In the genomic region with DNA sequence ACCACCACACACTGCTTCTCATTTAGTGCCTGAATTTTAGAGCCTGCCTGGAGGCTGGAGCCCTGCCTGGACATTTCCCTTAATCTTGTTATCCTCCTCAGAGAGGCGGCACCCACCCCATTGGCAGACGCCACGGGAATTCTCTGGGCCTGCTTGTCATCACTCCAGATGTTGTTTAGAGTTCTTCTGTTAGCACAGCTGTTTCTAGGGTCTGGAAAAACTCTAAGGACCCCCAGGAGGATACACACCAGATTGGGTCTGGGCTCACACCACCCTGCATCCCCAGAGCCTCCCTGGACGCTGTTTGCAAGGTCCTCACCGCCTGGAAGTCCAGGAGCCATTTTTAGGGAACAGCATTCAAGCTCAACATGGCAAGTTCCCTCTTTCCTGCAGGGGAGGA, we compare ENCODE assay signal across 10 cellular contexts. TPM values are rescaled to one million over a fixed set of nuclear protein-coding genes. Genes with fewer than 3 reads are reported as not detected.
A peak's percentile ranks its signal among the peaks of the same experiment; 100 is the strongest.
DNase-seq lines count a peak whose midpoint lies in the region; ATAC-seq, FAIRE-seq and TF ChIP-seq lines count a peak whose summit lies in the region.
"Had no signal": no experiment of that assay in that cellular context is flagged by ENCODE, and none has a peak within 500 bp of the region (broad histone marks: within the 10 kb centered on the region; RNA-seq: fewer than 3 reads in every experiment).

No MANE protein-coding gene starts in this region.

- SMC1A ChIA-PET in GM12878 (lab: Charles Lee; ENCODE audit: uncharacterized antibody, unreplicated experiment), result no interaction called here

- no peak for FAIRE-seq in GM12878 (lab: Jason Lieb, UNC)

- TSS peak; percentile 75 for BruUV-seq in GM12878 (replicated peaks; lab: Mats Ljungman, UMichigan)

- CTCF ChIA-PET in activated CD4-positive, alpha-beta T cell treated with anti-CD3 and anti-CD28 coated beads, Interleukin-2, amount 10 ng/mL, durations not matched to agents 7 days and 5 days (lab: Charles Lee), result interaction anchor here (0.7 to 1.0 kb wide), 4 partner anchors 9 to 88 kb away, joined by 3 read pairs; no protein-coding TSS in a partner anchor
- CTCF ChIA-PET in GM12878 (lab: Yijun Ruan, JAX), result interaction anchor here (0.6 to 1.1 kb wide), 4 partner anchors 91 to 260 kb away, joined by 3 to 4 read pairs (median 3); no protein-coding TSS in a partner anchor

- peaks cover 44% of the 10 kb centered on the region for H3K36me3 Mint-ChIP-seq in activated CD4-positive, alpha-beta T cell treated with anti-CD3 and anti-CD28 coated beads, Interleukin-2, amount 10 ng/mL, durations not matched to agents 7 days and 5 days (ENCODE audit: low read depth)
- peaks cover 18% of the 10 kb centered on the region for H3K36me3 Mint-ChIP-seq in memory B cell

- 89% methylated on average over 5 of the region's 5 CpGs for WGBS in GM12878 (ENCODE audit: insufficient coverage, insufficient replicate concordance, low lambda C conversion rate, missing lambda C conversion rate)
- WGBS in tibial nerve, 2 donors, result 44 to 58% methylated on average over 5 of the region's 5 CpGs

- H3K9me3 ChIP-seq in GM12878 (replicated peaks; ENCODE audit: control insufficient read depth, insufficient read depth, low read length) (no peaks in the 10 kb centered on the region; the same call in 2 of the 3 replicates), tibial nerve (no peaks in the 10 kb centered on the region)

- H3K9me3 Mint-ChIP-seq in activated CD4-positive, alpha-beta T cell treated with anti-CD3 and anti-CD28 coated beads, Interleukin-2, amount 10 ng/mL, durations not matched to agents 7 days and 5 days, result no peaks in the 10 kb centered on the region
- H3K9me3 Mint-ChIP-seq in memory B cell, result no peaks in the 10 kb centered on the region

- peaks cover 15% of the 10 kb centered on the region for H3K4me1 ChIP-seq in GM12878 (ENCODE audit: control insufficient read depth, insufficient read depth, low read length)
- H3K4me1 ChIP-seq in tibial nerve, result peaks cover 0 to 61% (median 30%) of the 10 kb centered on the region in 4 donors

- H3K27me3 ChIP-seq in GM12878 (replicated peaks in 1 of 2; ENCODE audit: control insufficient read depth in 2 of 2, insufficient read depth in 2 of 2, low read length in 1 of 2) (no peaks in the 10 kb centered on the region), tibial nerve (no peaks in the 10 kb centered on the region)

- no peak for TF ChIP-seq EP300 in GM12878 (IDR thresholded peaks at IDR 0.05; ENCODE audit: borderline replicate concordance in 1 of 2, control insufficient read depth in 1 of 2, low read depth in 2 of 2, low read length in 2 of 2)
- no peak for TF ChIP-seq EP300 in tibial nerve (IDR thresholded peaks at IDR 0.05)

- peak overlapping the region; percentile 84 for H2AFZ ChIP-seq in GM12878 (ENCODE audit: control insufficient read depth, low read depth, low read length)

- intact Hi-C loops in GM12878 (cut with micrococcal nuclease; ENCODE audit: unreplicated experiment), result loop anchor here (10.0 kb wide), 2 partner anchors 90 to 260 kb away; a partner anchor contains a TSS

- no peak for DNase-seq in activated CD4-positive, alpha-beta T cell treated with anti-CD3 and anti-CD28 coated beads, Interleukin-2, amount 10 ng/mL, durations not matched to agents 7 days and 5 days
- DNase-seq in activated CD4-positive, alpha-beta T cell treated with anti-CD3 and anti-CD28 coated beads for 4 hours, result no peak
- no peak for DNase-seq in GM12878 (ENCODE audit: low read depth, low spot score)
- no peak for DNase-seq in memory B cell (ENCODE audit: low spot score in 2 of 2)
- DNase-seq in tibial nerve (ENCODE audit: low spot score in 2 of 2), result peak in 1 of 2 donors; percentile 25
- no peak for DNase-seq in anterior cingulate cortex (lab: John Stamatoyannopoulos, UW)
- DNase-seq in HuH-7.5 (ENCODE audit: low spot score), result no peak

- H3K27ac ChIP-seq in GM12878 (ENCODE audit: control insufficient read depth, insufficient read depth) (peak overlapping the region; percentile 97), tibial nerve (peak overlapping the region; percentile 69 to 92 (median 83))
- H3K27ac ChIP-seq: epithelial cell of prostate, SK-N-MC had no signal

- TF ChIP-seq POLR2A in GM12878 (IDR thresholded peaks at IDR 0.05; ENCODE audit: low read depth, low read length) (no peak), tibial nerve (IDR thresholded peaks at IDR 0.05) (no peak)

- peaks cover 63% of the 10 kb centered on the region for H3K4me1 Mint-ChIP-seq in activated CD4-positive, alpha-beta T cell treated with anti-CD3 and anti-CD28 coated beads, Interleukin-2, amount 10 ng/mL, durations not matched to agents 7 days and 5 days
- peaks cover 32% of the 10 kb centered on the region for H3K4me1 Mint-ChIP-seq in memory B cell

- TF ChIP-seq CTCF in GM12878 (IDR thresholded peaks at IDR 0.05 in 2 of 3, conservative IDR thresholded peaks at IDR 0.05 in 1 of 3; ENCODE audit: control insufficient read depth in 2 of 3, extremely low read depth in 1 of 3, insufficient read depth in 1 of 3, low read depth in 3 of 3, low read length in 3 of 3) (no peak), tibial nerve (IDR thresholded peaks at IDR 0.05) (no peak)

- H3K27me3 Mint-ChIP-seq in activated CD4-positive, alpha-beta T cell treated with anti-CD3 and anti-CD28 coated beads, Interleukin-2, amount 10 ng/mL, durations not matched to agents 7 days and 5 days, result peaks cover 2% of the 10 kb centered on the region
- peaks cover under 1% of the 10 kb centered on the region for H3K27me3 Mint-ChIP-seq in memory B cell

- no peaks in the 10 kb centered on the region for H4K20me1 ChIP-seq in GM12878 (ENCODE audit: control insufficient read depth, insufficient read depth)

- peak overlapping the region; percentile 69 for H3K4me2 ChIP-seq in GM12878 (ENCODE audit: control insufficient read depth, insufficient read depth)

- TF ChIP-seq RAD21 in GM12878 (IDR thresholded peaks at IDR 0.05; ENCODE audit: insufficient read depth, low read depth, low read length), result no peak

- H3K4me3 ChIP-seq in GM12878, result peak overlapping the region; percentile 95
- peak overlapping the region; percentile 31 to 72 (median 50) for H3K4me3 ChIP-seq in tibial nerve
- H3K4me3 ChIP-seq: SK-N-MC had no signal

- in situ Hi-C loops in GM12878 (cut with MboI), result no loop called here

- H3K9ac ChIP-seq in GM12878 (ENCODE audit: control insufficient read depth, insufficient read depth, low read length), result peak overlapping the region; percentile 95

- ATAC-seq in GM12878 (no peak), memory B cell (ENCODE audit: low read depth) (no peak), GM18868 (IDR thresholded peaks at IDR 0.05; ENCODE audit: unreplicated experiment) (no peak)

- H3K4me3 Mint-ChIP-seq in activated CD4-positive, alpha-beta T cell treated with anti-CD3 and anti-CD28 coated beads, Interleukin-2, amount 10 ng/mL, durations not matched to agents 7 days and 5 days, result peak overlapping the region; percentile 99
- H3K4me3 Mint-ChIP-seq in memory B cell, result peak overlapping the region; percentile 95

- POLR2A ChIA-PET in activated CD4-positive, alpha-beta T cell treated with anti-CD3 and anti-CD28 coated beads, Interleukin-2, amount 10 ng/mL, durations not matched to agents 7 days and 5 days (lab: Charles Lee), result no interaction called here
- POLR2A ChIA-PET in GM12878 (lab: Charles Lee), result interaction anchor here (1.3 to 1.4 kb wide), 2 partner anchors 16 to 280 kb away, joined by 3 read pairs; a partner anchor contains a TSS

- RAD21 ChIA-PET in GM12878 (lab: Charles Lee; ENCODE audit: unreplicated experiment), result interaction anchor here (0.9 kb wide), 1 partner anchor 86 kb away, joined by 3 read pairs; no protein-coding TSS in a partner anchor

- H3K27ac Mint-ChIP-seq in activated CD4-positive, alpha-beta T cell treated with anti-CD3 and anti-CD28 coated beads, Interleukin-2, amount 10 ng/mL, durations not matched to agents 7 days and 5 days, result peak overlapping the region; percentile 100
- peak overlapping the region; percentile 87 for H3K27ac Mint-ChIP-seq in memory B cell

- peaks cover 29% of the 10 kb centered on the region for H3K79me2 ChIP-seq in GM12878 (ENCODE audit: control insufficient read depth, insufficient read depth, low read length)

- H3K36me3 ChIP-seq in GM12878 (ENCODE audit: control insufficient read depth in 2 of 2, insufficient read depth in 2 of 2, low read length in 1 of 2) (peaks cover 4 to 17% of the 10 kb centered on the region in 2 experiments; a peak in 3 of 4 replicates), tibial nerve (peaks cover 0 to 23% (median 0%) of the 10 kb centered on the region in 3 donors)

RNA-seq across cellular contexts. Expression of a gene that starts 0.6 kb away (rescaled TPM):
- 100 to 1,000 TPM; 446 to 497 TPM for total RNA-seq in activated CD4-positive, alpha-beta T cell treated with anti-CD3 and anti-CD28 coated beads, Interleukin-2, amount 10 ng/mL, durations not matched to agents 7 days and 5 days
- total RNA-seq in GM12878 (2013; cell fraction: nucleolus; rRNA removed), result 339 and 350 TPM in 2 replicates
- total RNA-seq in GM12878 (2014; rRNA removed) (48.9 and 58.3 TPM in 2 replicates), GM12878 (2014; rRNA removed; fragmentation: Illumina TruSeq; extraction: Trizol) (58.1 and 71.7 TPM in 2 replicates), GM12878 (2021) (43.7 and 49.0 TPM in 2 replicates), tibial nerve (10 to 100 TPM; 25.2 to 50.3 (median 45.6) TPM)
- 22.4 TPM for polyA plus RNA-seq in GM12878 (2011; ENCODE audit: low read depth)
- polyA plus RNA-seq in GM12878 (2011; rRNA removed) (50.0 and 56.3 TPM in 2 replicates), GM12878 (2014; fragmentation: Illumina TruSeq; extraction: Trizol) (59.1 and 73.2 TPM in 2 replicates), GM12878 (2014; fragmentation: Nextera tagmentation; extraction: Ambion mirVana) (10 to 100 TPM; 16.3 to 25.0 TPM), GM12878 (2014; rRNA removed) (39.2 and 40.3 TPM in 2 replicates), GM12878 (2016; fragmentation: Nextera tagmentation; extraction: Ambion mirVana) (10 to 100 TPM; 19.6 to 23.3 TPM)
- 47.5 and 61.4 TPM in 2 replicates for polyA plus RNA-seq in GM12878 (2011; cell fraction: cytosol; rRNA removed)
- polyA plus RNA-seq in GM12878 (2011; cell fraction: nucleus; rRNA removed), result 127 and 186 TPM in 2 replicates
- 30.4 and 32.9 TPM in 2 replicates for polyA plus RNA-seq in GM12878 (2012)
- polyA minus RNA-seq in GM12878 (2011; rRNA and poly(A)+ RNA removed), result 146 and 208 TPM in 2 replicates
- polyA minus RNA-seq in GM12878 (2011; cell fraction: cytosol; rRNA and poly(A)+ RNA removed), result 49.4 and 55.1 TPM in 2 replicates
- polyA minus RNA-seq in GM12878 (2011; cell fraction: nucleus; rRNA and poly(A)+ RNA removed), result 116 and 193 TPM in 2 replicates

RNA-seq across cellular contexts. Expression of a gene that starts 20.7 kb away (rescaled TPM):
- total RNA-seq in activated CD4-positive, alpha-beta T cell treated with anti-CD3 and anti-CD28 coated beads, Interleukin-2, amount 10 ng/mL, durations not matched to agents 7 days and 5 days, result 1 to 10 TPM; 7.8 to 8.9 TPM
- total RNA-seq in GM12878 (2013; cell fraction: nucleolus; rRNA removed), result 3.8 and 4.3 TPM in 2 replicates
- total RNA-seq in GM12878 (2014; rRNA removed) (0.11 TPM in 1 of 2 replicates, not detected in the other), GM12878 (2014; rRNA removed; fragmentation: Illumina TruSeq; extraction: Trizol) (0.18 TPM in 1 of 2 replicates, not detected in the other), GM12878 (2021) (not detected in 2 replicates), tibial nerve (under 1 TPM in 2 of 4 donors, not detected in 2; 0.20 to 0.21 TPM)
- not detected for polyA plus RNA-seq in GM12878 (2011; ENCODE audit: low read depth)
- polyA plus RNA-seq in GM12878 (2011; rRNA removed) (0.62 and 0.65 TPM in 2 replicates), GM12878 (2014; fragmentation: Illumina TruSeq; extraction: Trizol) (0.13 TPM in 1 of 2 replicates, not detected in the other), GM12878 (2014; fragmentation: Nextera tagmentation; extraction: Ambion mirVana) (under 1 TPM in 1 of 2 experiments, not detected in 1; 0.05 TPM), GM12878 (2014; rRNA removed) (0.15 TPM in 1 of 2 replicates, not detected in the other), GM12878 (2016; fragmentation: Nextera tagmentation; extraction: Ambion mirVana) (not detected)
- 0.36 and 0.50 TPM in 2 replicates for polyA plus RNA-seq in GM12878 (2011; cell fraction: cytosol; rRNA removed)
- 2.0 and 2.1 TPM in 2 replicates for polyA plus RNA-seq in GM12878 (2011; cell fraction: nucleus; rRNA removed)
- polyA plus RNA-seq in GM12878 (2012), result 0.14 and 0.35 TPM in 2 replicates
- polyA minus RNA-seq in GM12878 (2011; rRNA and poly(A)+ RNA removed), result 1.1 and 1.2 TPM in 2 replicates
- polyA minus RNA-seq in GM12878 (2011; cell fraction: cytosol; rRNA and poly(A)+ RNA removed), result not detected in 2 replicates
- 1.5 TPM in 2 replicates for polyA minus RNA-seq in GM12878 (2011; cell fraction: nucleus; rRNA and poly(A)+ RNA removed)

RNA-seq across cellular contexts. Expression of a gene that starts 42.1 kb away (rescaled TPM):
- not detected for total RNA-seq in activated CD4-positive, alpha-beta T cell treated with anti-CD3 and anti-CD28 coated beads, Interleukin-2, amount 10 ng/mL, durations not matched to agents 7 days and 5 days
- not detected in 2 replicates for total RNA-seq in GM12878 (2013; cell fraction: nucleolus; rRNA removed)
- not detected in 2 replicates for total RNA-seq in GM12878 (2014; rRNA removed)
- total RNA-seq in GM12878 (2014; rRNA removed; fragmentation: Illumina TruSeq; extraction: Trizol), result not detected in 2 replicates
- total RNA-seq in GM12878 (2021), result 0.23 TPM in 1 of 2 replicates, not detected in the other
- polyA plus RNA-seq in GM12878 (2011; ENCODE audit: low read depth), result not detected
- not detected in 2 replicates for polyA plus RNA-seq in GM12878 (2011; rRNA removed)
- polyA plus RNA-seq in GM12878 (2011; cell fraction: cytosol; rRNA removed), result not detected in 2 replicates
- 0.10 TPM in 1 of 2 replicates, not detected in the other for polyA plus RNA-seq in GM12878 (2011; cell fraction: nucleus; rRNA removed)
- polyA plus RNA-seq in GM12878 (2012), result 0.06 and 0.07 TPM in 2 replicates
- not detected in 2 replicates for polyA plus RNA-seq in GM12878 (2014; fragmentation: Illumina TruSeq; extraction: Trizol)
- polyA plus RNA-seq in GM12878 (2014; fragmentation: Nextera tagmentation; extraction: Ambion mirVana), result not detected
- polyA plus RNA-seq in GM12878 (2014; rRNA removed), result not detected in 2 replicates
- polyA plus RNA-seq in GM12878 (2016; fragmentation: Nextera tagmentation; extraction: Ambion mirVana), result not detected
- 0.05 TPM in 1 of 2 replicates, not detected in the other for polyA minus RNA-seq in GM12878 (2011; rRNA and poly(A)+ RNA removed)
- polyA minus RNA-seq in GM12878 (2011; cell fraction: cytosol; rRNA and poly(A)+ RNA removed), result not detected in 2 replicates
- not detected in 2 replicates for polyA minus RNA-seq in GM12878 (2011; cell fraction: nucleus; rRNA and poly(A)+ RNA removed)
- not detected for total RNA-seq in tibial nerve
